In the genomic region with DNA sequence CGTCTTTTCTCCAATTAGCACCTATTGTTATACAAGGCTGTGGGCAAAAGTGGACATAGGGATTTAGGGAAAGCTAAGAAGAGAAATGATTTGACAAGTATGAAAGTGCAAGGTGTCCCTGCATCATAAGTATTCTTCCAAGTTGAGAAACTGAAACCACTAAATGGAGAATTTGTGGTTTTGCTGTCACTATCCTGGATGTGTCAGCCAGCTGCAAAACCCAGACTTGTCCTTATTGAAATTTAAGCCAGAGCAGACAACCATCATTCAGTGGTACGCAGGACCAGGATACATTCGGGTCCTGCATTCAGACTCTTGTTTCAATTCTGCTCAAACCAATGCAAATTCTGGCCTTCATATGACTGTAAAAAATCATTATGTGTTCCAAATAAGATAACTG, we compare ENCODE assay signal across 17 cellular contexts.
A peak's percentile ranks its signal among the peaks of the same experiment; 100 is the strongest.
DNase-seq lines count a peak whose midpoint lies in the region; ATAC-seq and TF ChIP-seq lines count a peak whose summit lies in the region.
"Had no signal": no experiment of that assay in that cellular context is flagged by ENCODE, and none has a peak within 500 bp of the region (broad histone marks: within the 10 kb centered on the region; RNA-seq: fewer than 3 reads in every experiment).

No MANE protein-coding gene starts in this region.

- H3K9me3 ChIP-seq in Caco-2: peaks cover 9% of the 10 kb centered on the region; the same call in 1 of the 2 replicates
- H3K9me3 ChIP-seq: stomach had no signal

- no peaks in the 10 kb centered on the region for H3K27me3 Mint-ChIP-seq in Caco-2 (ENCODE audit: insufficient read depth, unreplicated experiment)
- peaks cover 9% of the 10 kb centered on the region for H3K27me3 Mint-ChIP-seq in memory B cell
- H3K27me3 Mint-ChIP-seq in Calu3 (ENCODE audit: unreplicated experiment): no peaks in the 10 kb centered on the region

- ATAC-seq in memory B cell (ENCODE audit: low read depth) (peak; percentile 26), HG03457 (IDR thresholded peaks at IDR 0.05; ENCODE audit: unreplicated experiment) (no peak)
- ATAC-seq: heart left ventricle, left lobe of liver had no signal

- CTCF ChIA-PET in Caco-2 (lab: Charles Lee) (no interaction called here), Calu3 (lab: Charles Lee) (no interaction called here)

- peak overlapping the region; percentile 66 for H3K4me3 Mint-ChIP-seq in Caco-2 (ENCODE audit: unreplicated experiment)
- H3K4me3 Mint-ChIP-seq in memory B cell: no peak overlapping the region
- no peak overlapping the region for H3K4me3 Mint-ChIP-seq in Calu3 (ENCODE audit: low read depth, unreplicated experiment)
- H3K4me3 Mint-ChIP-seq: CD8-positive, alpha-beta memory T cell; nephron progenitor cell had no signal

- POLR2A ChIA-PET in Caco-2 (lab: Charles Lee): no interaction called here

- H3K4me3 ChIP-seq in Caco-2 (ENCODE audit: low read depth, low read length): no peak overlapping the region
- H3K4me3 ChIP-seq: heart left ventricle, right atrium auricular region, stomach had no signal

- intact Hi-C loops in Caco-2 (cut with micrococcal nuclease; ENCODE audit: unreplicated experiment) (loop anchor here (10.0 kb wide), 1 partner anchor 473 kb away; no protein-coding TSS in a partner anchor), Calu3 (cut with micrococcal nuclease; ENCODE audit: unreplicated experiment) (no loop called here)

- no peak for TF ChIP-seq CTCF in Caco-2 (IDR thresholded peaks at IDR 0.05; ENCODE audit: insufficient read depth in 1 of 2, low read depth in 1 of 2, low read length in 1 of 2, severe bottlenecking in 1 of 2, unreplicated experiment in 1 of 2)
- no peak for TF ChIP-seq CTCF in Calu3 (IDR thresholded peaks at IDR 0.05; ENCODE audit: unreplicated experiment)

- DNase-seq in Caco-2 (no peak), M059J (ENCODE audit: low read depth) (peak; percentile 50), SKM-1 treated with dmso at 0.1 percent for 144 hours (lab: John Stamatoyannopoulos, UW; ENCODE audit: unreplicated experiment) (peak; percentile 49), memory B cell (ENCODE audit: low spot score in 2 of 2) (no peak), Calu3 (no peak), NCI-H2196 (lab: John Stamatoyannopoulos, UW; ENCODE audit: unreplicated experiment) (no peak), superior temporal gyrus (ENCODE audit: extremely low spot score) (no peak)
- DNase-seq: activated CD4-positive, alpha-beta T cell treated with anti-CD3 and anti-CD28 coated beads for 48 hours; CD8-positive, alpha-beta memory T cell; heart left ventricle; NCI-H2171; nephron progenitor cell; stomach had no signal

- H3K9me3 Mint-ChIP-seq in Caco-2 (ENCODE audit: unreplicated experiment) (peaks cover 39% of the 10 kb centered on the region), memory B cell (peaks cover 5% of the 10 kb centered on the region), Calu3 (ENCODE audit: low read depth, unreplicated experiment) (peaks cover 5% of the 10 kb centered on the region)

- peaks cover 35% of the 10 kb centered on the region for H3K4me1 ChIP-seq in Caco-2

- BruUV-seq in Caco-2 (replicated peaks; lab: Mats Ljungman, UMichigan) (no TSS peak), Calu3 (replicated peaks; lab: Mats Ljungman, UMichigan) (no TSS peak)

- no peaks in the 10 kb centered on the region for H3K27me3 ChIP-seq in Caco-2 (replicated peaks; ENCODE audit: control insufficient read depth, insufficient read depth, low read length)
- H3K27me3 ChIP-seq: heart left ventricle, right atrium auricular region, stomach had no signal

- H3K4me1 Mint-ChIP-seq in Caco-2 (ENCODE audit: low read depth, unreplicated experiment): peaks cover 11% of the 10 kb centered on the region
- H3K4me1 Mint-ChIP-seq in memory B cell: peaks cover 7% of the 10 kb centered on the region
- peaks cover 6% of the 10 kb centered on the region for H3K4me1 Mint-ChIP-seq in Calu3 (ENCODE audit: low read depth, unreplicated experiment)
- H3K4me1 Mint-ChIP-seq: nephron progenitor cell had no signal

- H3K36me3 ChIP-seq in Caco-2 (ENCODE audit: control insufficient read depth, insufficient read depth, low read length): no peaks in the 10 kb centered on the region
- H3K36me3 ChIP-seq: heart left ventricle, right atrium auricular region, stomach had no signal

- H3K36me3 Mint-ChIP-seq in Caco-2 (ENCODE audit: insufficient read depth, unreplicated experiment) (peaks cover 7% of the 10 kb centered on the region), memory B cell (peaks cover 7% of the 10 kb centered on the region), Calu3 (ENCODE audit: insufficient read depth, unreplicated experiment) (no peaks in the 10 kb centered on the region)
- H3K36me3 Mint-ChIP-seq: CD8-positive, alpha-beta memory T cell had no signal

- H3K27ac Mint-ChIP-seq in Caco-2 (ENCODE audit: unreplicated experiment): no peak overlapping the region
- H3K27ac Mint-ChIP-seq in memory B cell: no peak overlapping the region
- H3K27ac Mint-ChIP-seq in Calu3 (ENCODE audit: unreplicated experiment): no peak overlapping the region
- H3K27ac Mint-ChIP-seq: activated T-helper 2 cell treated with anti-CD3 and anti-CD28 coated beads, Interferon-gamma antibody, Interleukin-2, Interleukin-4, amounts not matched to agents 10 μg/mL and 5 μg/mL and 100 μg/mL, durations not matched to agents 14 hours and 24 hours and 36 hours; CD8-positive, alpha-beta memory T cell; nephron progenitor cell had no signal

Comparison
In these comparisons a context has a peak if more than half of its experiments do, and no peak if none do; other contexts are left out.
1. DNase-seq: peak in M059J (single experiment) and SKM-1 treated with dmso at 0.1 percent for 144 hours (single experiment); none in Caco-2 (0 of 2), memory B cell (0 of 2), Calu3 (single experiment), NCI-H2196 (single experiment) and superior temporal gyrus (single experiment).